ENCODE assay signal across 1 cellular context in genomic region chr2:48282281-48282680, GRCh38.
TF ChIP-seq lines count a peak whose summit lies in the region.

No MANE protein-coding gene starts in this region.

TF ChIP-seq in GM12878, 131 proteins besides CTCF, POLR2A, EP300 and RAD21 (continued from another document):
- no peak for TF ChIP-seq CEBPZ (IDR thresholded peaks at IDR 0.05; ENCODE audit: low read depth, low read length)
- no peak for TF ChIP-seq ZBTB40 (IDR thresholded peaks at IDR 0.05; ENCODE audit: borderline replicate concordance)
- TF ChIP-seq, protein P1, sequence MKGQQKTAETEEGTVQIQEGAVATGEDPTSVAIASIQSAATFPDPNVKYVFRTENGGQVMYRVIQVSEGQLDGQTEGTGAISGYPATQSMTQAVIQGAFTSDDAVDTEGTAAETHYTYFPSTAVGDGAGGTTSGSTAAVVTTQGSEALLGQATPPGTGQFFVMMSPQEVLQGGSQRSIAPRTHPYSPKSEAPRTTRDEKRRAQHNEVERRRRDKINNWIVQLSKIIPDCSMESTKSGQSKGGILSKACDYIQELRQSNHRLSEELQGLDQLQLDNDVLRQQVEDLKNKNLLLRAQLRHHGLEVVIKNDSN (IDR thresholded peaks at IDR 0.05; ENCODE audit: borderline replicate concordance, extremely low read length, insufficient read depth, low read depth, low read length), result no peak
- no peak for TF ChIP-seq BACH1 (IDR thresholded peaks at IDR 0.05; ENCODE audit: borderline replicate concordance)
- TF ChIP-seq ZZZ3 (IDR thresholded peaks at IDR 0.05; ENCODE audit: control insufficient read depth, insufficient read length, low read depth), result no peak
- TF ChIP-seq DPF2 (IDR thresholded peaks at IDR 0.05), result no peak
- TF ChIP-seq ESRRA (IDR thresholded peaks at IDR 0.05; ENCODE audit: low read length), result no peak
- TF ChIP-seq, protein P2, sequence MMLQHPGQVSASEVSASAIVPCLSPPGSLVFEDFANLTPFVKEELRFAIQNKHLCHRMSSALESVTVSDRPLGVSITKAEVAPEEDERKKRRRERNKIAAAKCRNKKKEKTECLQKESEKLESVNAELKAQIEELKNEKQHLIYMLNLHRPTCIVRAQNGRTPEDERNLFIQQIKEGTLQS (IDR thresholded peaks at IDR 0.05; ENCODE audit: borderline replicate concordance, extremely low read depth, low read depth, low read length), result no peak
- TF ChIP-seq USF2 (IDR thresholded peaks at IDR 0.05; ENCODE audit: borderline replicate concordance, low read depth, low read length), result no peak
- no peak for TF ChIP-seq MEF2A (IDR thresholded peaks at IDR 0.05; ENCODE audit: insufficient read depth, low read depth, low read length)
- no peak for TF ChIP-seq IKZF2 (IDR thresholded peaks at IDR 0.05)
- TF ChIP-seq, protein P3, sequence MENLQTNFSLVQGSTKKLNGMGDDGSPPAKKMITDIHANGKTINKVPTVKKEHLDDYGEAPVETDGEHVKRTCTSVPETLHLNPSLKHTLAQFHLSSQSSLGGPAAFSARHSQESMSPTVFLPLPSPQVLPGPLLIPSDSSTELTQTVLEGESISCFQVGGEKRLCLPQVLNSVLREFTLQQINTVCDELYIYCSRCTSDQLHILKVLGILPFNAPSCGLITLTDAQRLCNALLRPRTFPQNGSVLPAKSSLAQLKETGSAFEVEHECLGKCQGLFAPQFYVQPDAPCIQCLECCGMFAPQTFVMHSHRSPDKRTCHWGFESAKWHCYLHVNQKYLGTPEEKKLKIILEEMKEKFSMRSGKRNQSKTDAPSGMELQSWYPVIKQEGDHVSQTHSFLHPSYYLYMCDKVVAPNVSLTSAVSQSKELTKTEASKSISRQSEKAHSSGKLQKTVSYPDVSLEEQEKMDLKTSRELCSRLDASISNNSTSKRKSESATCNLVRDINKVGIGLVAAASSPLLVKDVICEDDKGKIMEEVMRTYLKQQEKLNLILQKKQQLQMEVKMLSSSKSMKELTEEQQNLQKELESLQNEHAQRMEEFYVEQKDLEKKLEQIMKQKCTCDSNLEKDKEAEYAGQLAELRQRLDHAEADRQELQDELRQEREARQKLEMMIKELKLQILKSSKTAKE (IDR thresholded peaks at IDR 0.05; ENCODE audit: low read depth, poor library complexity, severe bottlenecking), result no peak
- no peak for TF ChIP-seq POLR2AphosphoS2 (IDR thresholded peaks at IDR 0.05; ENCODE audit: low read depth, low read length)
- no peak for TF ChIP-seq POLR2AphosphoS5 (IDR thresholded peaks at IDR 0.05; ENCODE audit: low read length)
- no peak for TF ChIP-seq BMI1 (IDR thresholded peaks at IDR 0.05; ENCODE audit: borderline replicate concordance)
- TF ChIP-seq, protein P4, sequence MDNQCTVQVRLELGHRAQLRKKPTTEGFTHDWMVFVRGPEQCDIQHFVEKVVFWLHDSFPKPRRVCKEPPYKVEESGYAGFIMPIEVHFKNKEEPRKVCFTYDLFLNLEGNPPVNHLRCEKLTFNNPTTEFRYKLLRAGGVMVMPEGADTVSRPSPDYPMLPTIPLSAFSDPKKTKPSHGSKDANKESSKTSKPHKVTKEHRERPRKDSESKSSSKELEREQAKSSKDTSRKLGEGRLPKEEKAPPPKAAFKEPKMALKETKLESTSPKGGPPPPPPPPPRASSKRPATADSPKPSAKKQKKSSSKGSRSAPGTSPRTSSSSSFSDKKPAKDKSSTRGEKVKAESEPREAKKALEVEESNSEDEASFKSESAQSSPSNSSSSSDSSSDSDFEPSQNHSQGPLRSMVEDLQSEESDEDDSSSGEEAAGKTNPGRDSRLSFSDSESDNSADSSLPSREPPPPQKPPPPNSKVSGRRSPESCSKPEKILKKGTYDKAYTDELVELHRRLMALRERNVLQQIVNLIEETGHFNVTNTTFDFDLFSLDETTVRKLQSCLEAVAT (IDR thresholded peaks at IDR 0.05), result no peak
